Comparison of ENCODE assay signal across 9 cellular contexts in genomic region chr22:18970948-18971315, GRCh38. TPM values are rescaled to one million over a fixed set of nuclear protein-coding genes. Genes with fewer than 3 reads are reported as not detected.
DNase-seq lines count a peak whose midpoint lies in the region; ATAC-seq and TF ChIP-seq lines count a peak whose summit lies in the region.
"Had no signal": no experiment of that assay in that cellular context is flagged by ENCODE, and none has a peak within 500 bp of the region (broad histone marks: within the 10 kb centered on the region; RNA-seq: fewer than 3 reads in every experiment).

No MANE protein-coding gene starts in this region.

- H3K27me3 Mint-ChIP-seq in naive B cell = peaks cover 7 to 58% (median 37%) of the 10 kb centered on the region in 3 donors
- H3K27me3 Mint-ChIP-seq in activated T-helper 2 cell treated with anti-CD3 and anti-CD28 coated beads, Interferon-gamma antibody, Interleukin-2, Interleukin-4, amounts not matched to agents 10 μg/mL and 5 μg/mL and 100 μg/mL, durations not matched to agents 14 hours and 24 hours and 36 hours (ENCODE audit: low read depth) = peaks cover 12% of the 10 kb centered on the region
- H3K27me3 Mint-ChIP-seq in activated CD4-positive, alpha-beta T cell treated with anti-CD3 and anti-CD28 coated beads for 36 hours = peaks cover 5% of the 10 kb centered on the region

- no peaks in the 10 kb centered on the region for H3K36me3 Mint-ChIP-seq in naive B cell
- H3K36me3 Mint-ChIP-seq in activated T-helper 2 cell treated with anti-CD3 and anti-CD28 coated beads, Interferon-gamma antibody, Interleukin-2, Interleukin-4, amounts not matched to agents 10 μg/mL and 5 μg/mL and 100 μg/mL, durations not matched to agents 14 hours and 24 hours and 36 hours (ENCODE audit: low read depth) = no peaks in the 10 kb centered on the region
- no peaks in the 10 kb centered on the region for H3K36me3 Mint-ChIP-seq in activated CD4-positive, alpha-beta T cell treated with anti-CD3 and anti-CD28 coated beads for 36 hours (ENCODE audit: low read depth)

- H3K4me3 ChIP-seq in HUES64 (ENCODE audit: low read length) (peak overlapping the region; percentile 92), duodenal mucosa (ENCODE audit: low read depth in 1 of 2, low read length in 2 of 2) (peak overlapping the region; percentile 29 to 50)

- WGBS in HUES64 = 2% methylated on average over 21 of the region's 28 CpGs

- DNase-seq in naive B cell = no peak
- no peak for DNase-seq in activated T-helper 2 cell treated with anti-CD3 and anti-CD28 coated beads, Interferon-gamma antibody, Interleukin-2, Interleukin-4, amounts not matched to agents 10 μg/mL and 5 μg/mL and 100 μg/mL, durations not matched to agents 14 hours and 24 hours and 36 hours (ENCODE audit: low spot score)
- no peak for DNase-seq in activated CD4-positive, alpha-beta T cell treated with anti-CD3 and anti-CD28 coated beads for 36 hours
- DNase-seq in cerebellar cortex (ENCODE audit: low spot score) = no peak

- no peaks in the 10 kb centered on the region for H3K27me3 ChIP-seq in HUES64 (ENCODE audit: insufficient read depth, low read length)
- H3K27me3 ChIP-seq in duodenal mucosa (ENCODE audit: control insufficient read depth in 1 of 2, insufficient read depth in 2 of 2, low read length in 2 of 2) = peaks cover 0 to 3% of the 10 kb centered on the region in 2 donors

- intact Hi-C loops in activated T-helper 2 cell treated with anti-CD3 and anti-CD28 coated beads, Interferon-gamma antibody, Interleukin-2, Interleukin-4, amounts not matched to agents 10 μg/mL and 5 μg/mL and 100 μg/mL, durations not matched to agents 14 hours and 24 hours and 36 hours (cut with micrococcal nuclease) = no loop called here
- intact Hi-C loops in activated CD4-positive, alpha-beta T cell treated with anti-CD3 and anti-CD28 coated beads for 36 hours (cut with DNase I, micrococcal nuclease) = no loop called here

- no peak overlapping the region for H3K27ac Mint-ChIP-seq in naive B cell
- no peak overlapping the region for H3K27ac Mint-ChIP-seq in activated T-helper 2 cell treated with anti-CD3 and anti-CD28 coated beads, Interferon-gamma antibody, Interleukin-2, Interleukin-4, amounts not matched to agents 10 μg/mL and 5 μg/mL and 100 μg/mL, durations not matched to agents 14 hours and 24 hours and 36 hours
- no peak overlapping the region for H3K27ac Mint-ChIP-seq in activated CD4-positive, alpha-beta T cell treated with anti-CD3 and anti-CD28 coated beads for 36 hours

- TF ChIP-seq CTCF in 22Rv1 (IDR thresholded peaks at IDR 0.05) = no peak

- H3K4me3 Mint-ChIP-seq in naive B cell = peak overlapping the region in 5 of 8 donors; percentile 24 to 66 (median 44)
- H3K4me3 Mint-ChIP-seq in activated T-helper 2 cell treated with anti-CD3 and anti-CD28 coated beads, Interferon-gamma antibody, Interleukin-2, Interleukin-4, amounts not matched to agents 10 μg/mL and 5 μg/mL and 100 μg/mL, durations not matched to agents 14 hours and 24 hours and 36 hours (ENCODE audit: low read depth) = no peak overlapping the region
- no peak overlapping the region for H3K4me3 Mint-ChIP-seq in activated CD4-positive, alpha-beta T cell treated with anti-CD3 and anti-CD28 coated beads for 36 hours

- ATAC-seq in naive B cell (ENCODE audit: low read depth in 2 of 2) (no peak), GM19463 (IDR thresholded peaks at IDR 0.05; ENCODE audit: unreplicated experiment) (no peak)
- no peak for ATAC-seq in activated CD4-positive, alpha-beta T cell treated with anti-CD3 and anti-CD28 coated beads for 36 hours

- CTCF ChIA-PET in activated CD4-positive, alpha-beta T cell treated with anti-CD3 and anti-CD28 coated beads for 36 hours (lab: Charles Lee) = no interaction called here

- H3K9me3 ChIP-seq in HUES64 (ENCODE audit: insufficient read depth, low read depth, low read length) = no peaks in the 10 kb centered on the region
- H3K9me3 ChIP-seq in duodenal mucosa (ENCODE audit: control insufficient read depth in 1 of 2, low read length in 2 of 2) = no peaks in the 10 kb centered on the region
- H3K9me3 ChIP-seq: neutrophil had no signal

- H3K27ac ChIP-seq in 22Rv1 (peak overlapping the region; percentile 48; the same call in 1 of the 2 replicates), HUES64 (ENCODE audit: low read depth, low read length) (peak overlapping the region; percentile 78; the same call in 1 of the 2 replicates), duodenal mucosa (ENCODE audit: low read depth, low read length) (no peak overlapping the region)
- H3K27ac ChIP-seq: neutrophil had no signal

- no peaks in the 10 kb centered on the region for H3K36me3 ChIP-seq in HUES64 (ENCODE audit: insufficient read depth, low read length)
- no peaks in the 10 kb centered on the region for H3K36me3 ChIP-seq in duodenal mucosa (ENCODE audit: control insufficient read depth in 1 of 2, insufficient read depth in 2 of 2, low read length in 2 of 2)
- H3K36me3 ChIP-seq: neutrophil had no signal

- H3K4me1 ChIP-seq in HUES64 (ENCODE audit: insufficient read depth, low read length) (no peaks in the 10 kb centered on the region), duodenal mucosa (ENCODE audit: control insufficient read depth in 1 of 2, insufficient read depth in 2 of 2, low read length in 2 of 2) (no peaks in the 10 kb centered on the region)

- H3K9ac ChIP-seq in HUES64 (ENCODE audit: low read depth, low read length) (peak overlapping the region; percentile 90), duodenal mucosa (ENCODE audit: low read depth in 1 of 2, low read length in 2 of 2) (no peak overlapping the region)

- peaks cover 4 to 6% (median 4%) of the 10 kb centered on the region in 3 donors for H3K4me1 Mint-ChIP-seq in naive B cell
- no peaks in the 10 kb centered on the region for H3K4me1 Mint-ChIP-seq in activated T-helper 2 cell treated with anti-CD3 and anti-CD28 coated beads, Interferon-gamma antibody, Interleukin-2, Interleukin-4, amounts not matched to agents 10 μg/mL and 5 μg/mL and 100 μg/mL, durations not matched to agents 14 hours and 24 hours and 36 hours (ENCODE audit: low read depth)
- H3K4me1 Mint-ChIP-seq in activated CD4-positive, alpha-beta T cell treated with anti-CD3 and anti-CD28 coated beads for 36 hours = no peaks in the 10 kb centered on the region

- POLR2A ChIA-PET in activated CD4-positive, alpha-beta T cell treated with anti-CD3 and anti-CD28 coated beads for 36 hours (lab: Charles Lee) = no interaction called here

- H3K9me3 Mint-ChIP-seq in naive B cell = no peaks in the 10 kb centered on the region
- H3K9me3 Mint-ChIP-seq in activated T-helper 2 cell treated with anti-CD3 and anti-CD28 coated beads, Interferon-gamma antibody, Interleukin-2, Interleukin-4, amounts not matched to agents 10 μg/mL and 5 μg/mL and 100 μg/mL, durations not matched to agents 14 hours and 24 hours and 36 hours = no peaks in the 10 kb centered on the region
- no peaks in the 10 kb centered on the region for H3K9me3 Mint-ChIP-seq in activated CD4-positive, alpha-beta T cell treated with anti-CD3 and anti-CD28 coated beads for 36 hours (ENCODE audit: low read depth)

RNA-seq across cellular contexts. Expression of gene PRODH, which starts 34.8 kb away (rescaled TPM):
- 11.3 TPM for polyA plus RNA-seq in HUES64 (2013, experiment 1 of 2)
- polyA plus RNA-seq in HUES64 (2013, experiment 2 of 2) = 11.0 TPM
- under 1 TPM in 1 of 6 donors, not detected in 5; 0.05 TPM for polyA plus RNA-seq in naive B cell (ENCODE audit: low read depth in 6 of 6)
- total RNA-seq in activated T-helper 2 cell treated with anti-CD3 and anti-CD28 coated beads, Interferon-gamma antibody, Interleukin-2, Interleukin-4, amounts not matched to agents 10 μg/mL and 5 μg/mL and 100 μg/mL, durations not matched to agents 14 hours and 24 hours and 36 hours = 0.50 and 0.94 TPM in 2 replicates
- total RNA-seq in activated CD4-positive, alpha-beta T cell treated with anti-CD3 and anti-CD28 coated beads for 36 hours = not detected

Comparison
In these comparisons a context has a peak if more than half of its experiments do, and no peak if none do; other contexts are left out.
1. H3K4me3 Mint-ChIP-seq: peak in naive B cell (5 of 8); none in activated T-helper 2 cell treated with anti-CD3 and anti-CD28 coated beads, Interferon-gamma antibody, Interleukin-2, Interleukin-4, amounts not matched to agents 10 μg/mL and 5 μg/mL and 100 μg/mL, durations not matched to agents 14 hours and 24 hours and 36 hours (single experiment) and activated CD4-positive, alpha-beta T cell treated with anti-CD3 and anti-CD28 coated beads for 36 hours (single experiment).